ENCODE assay signal across 11 cellular contexts in the genomic region with DNA sequence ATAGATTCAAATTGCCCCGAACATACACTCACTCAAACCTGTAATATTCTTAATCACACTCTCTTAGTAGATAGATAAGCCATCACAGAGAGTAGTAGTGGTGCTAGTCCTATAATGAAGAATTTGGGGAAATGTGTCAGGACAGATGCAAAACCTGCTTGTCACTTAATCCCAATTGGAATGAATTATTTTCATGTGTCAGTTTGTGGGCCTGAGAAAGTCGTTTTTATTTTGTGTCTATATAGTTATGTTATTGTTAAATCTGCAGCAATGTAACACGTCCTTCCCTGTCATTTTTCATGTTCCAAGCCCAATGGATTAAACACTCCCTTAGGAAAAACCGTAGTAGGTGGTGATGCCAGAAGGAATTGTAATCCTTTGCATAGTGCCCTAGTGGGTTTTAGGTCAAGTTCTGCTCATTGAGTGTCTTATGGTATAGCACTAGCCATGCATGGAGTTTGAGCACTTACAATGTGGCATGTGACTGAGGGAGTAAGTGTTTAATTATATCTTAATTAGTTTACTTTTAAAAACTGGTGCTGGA.
DNase-seq lines count a peak whose midpoint lies in the region; ATAC-seq, FAIRE-seq and TF ChIP-seq lines count a peak whose summit lies in the region.
"Had no signal": no experiment of that assay in that cellular context is flagged by ENCODE, and none has a peak within 500 bp of the region (broad histone marks: within the 10 kb centered on the region; RNA-seq: fewer than 3 reads in every experiment).

No MANE protein-coding gene starts in this region.

- H3K9me3 ChIP-seq in K562 (replicated peaks; ENCODE audit: control insufficient read depth, insufficient read depth, low read depth, low read length) (no peaks in the 10 kb centered on the region), tibial nerve (no peaks in the 10 kb centered on the region)
- H3K9me3 ChIP-seq: mucosa of descending colon had no signal

- FAIRE-seq in K562 (lab: Jason Lieb, UNC): no peak

- H2AFZ ChIP-seq in K562 (ENCODE audit: low read depth, low read length): no peak overlapping the region

- H3K27me3 Mint-ChIP-seq in activated naive CD4-positive, alpha-beta T cell treated with anti-CD3 and anti-CD28 coated beads, Interleukin-2, amount 50 U/mL, for 24 hours: no peaks in the 10 kb centered on the region
- no peaks in the 10 kb centered on the region for H3K27me3 Mint-ChIP-seq in stimulated activated naive CD8-positive, alpha-beta T cell treated with anti-CD3 and anti-CD28 coated beads, Interleukin-15, amount 100 ng/mL, for 72 hours

- intact Hi-C loops in K562 (cut with micrococcal nuclease): loop anchor here (10.0 kb wide), 1 partner anchor 857 kb away; a partner anchor contains a TSS

- H3K9me1 ChIP-seq in K562 (ENCODE audit: control insufficient read depth, insufficient read depth, low read length): no peaks in the 10 kb centered on the region

- peaks cover 86% of the 10 kb centered on the region for H3K36me3 ChIP-seq in K562 (ENCODE audit: control insufficient read depth, insufficient read depth, low read length)
- no peaks in the 10 kb centered on the region for H3K36me3 ChIP-seq in tibial nerve

- peak overlapping the region; percentile 56 to 74; a peak in 3 of 4 replicates for H3K9ac ChIP-seq in K562 (ENCODE audit: insufficient read depth in 1 of 2, low read depth in 2 of 2, low read length in 2 of 2)

- no peak for TF ChIP-seq EP300 in K562 (IDR thresholded peaks at IDR 0.05; ENCODE audit: low read length)
- no peak for TF ChIP-seq EP300 in tibial nerve (IDR thresholded peaks at IDR 0.05)

- CTCF ChIA-PET in K562 (lab: Yijun Ruan, JAX; ENCODE audit: low intra/inter-chr PET ratio): interaction anchor here (0.6 to 0.7 kb wide), 2 partner anchors 12 to 35 kb away, joined by 3 to 4 read pairs; no protein-coding TSS in a partner anchor

- peaks cover 32% of the 10 kb centered on the region for H4K20me1 ChIP-seq in K562 (replicated peaks; ENCODE audit: control insufficient read depth, insufficient read depth, low read length)

- POLR2A ChIA-PET in K562 (lab: Yijun Ruan, JAX): interaction anchor here (0.8 to 10.6 kb wide), 3 partner anchors 10 to 753 kb away, joined by 4 to 726 read pairs (median 134); a partner anchor contains a TSS

- TF ChIP-seq RAD21 in K562 (CRISPR knock-in tag; conservative IDR thresholded peaks at IDR 0.05 in 1 of 2, IDR thresholded peaks at IDR 0.05 in 1 of 2): no peak

- H3K36me3 Mint-ChIP-seq in activated naive CD4-positive, alpha-beta T cell treated with anti-CD3 and anti-CD28 coated beads, Interleukin-2, amount 50 U/mL, for 24 hours: peaks cover 2% of the 10 kb centered on the region

- ATAC-seq in K562: 0 out of 3 replicates have a peak, but pooled peaks have one; percentile 4
- ATAC-seq in stimulated activated naive CD8-positive, alpha-beta T cell treated with anti-CD3 and anti-CD28 coated beads, Interleukin-15, amount 100 ng/mL, for 72 hours: no peak
- ATAC-seq: mucosa of descending colon had no signal

- no TSS peak for BruUV-seq in K562 (replicated peaks; lab: Mats Ljungman, UMichigan)

- TF ChIP-seq CTCF in NB4 (IDR thresholded peaks at IDR 0.05; ENCODE audit: low read depth, low read length) (no peak), K562 (IDR thresholded peaks at IDR 0.05 in 2 of 3, conservative IDR thresholded peaks at IDR 0.05 in 1 of 3; ENCODE audit: insufficient read depth in 2 of 3, low read depth in 1 of 3, low read length in 3 of 3) (no peak), tibial nerve (IDR thresholded peaks at IDR 0.05) (no peak)

- peaks cover 51% of the 10 kb centered on the region for H3K4me1 Mint-ChIP-seq in activated naive CD4-positive, alpha-beta T cell treated with anti-CD3 and anti-CD28 coated beads, Interleukin-2, amount 50 U/mL, for 24 hours
- H3K4me1 Mint-ChIP-seq in stimulated activated naive CD8-positive, alpha-beta T cell treated with anti-CD3 and anti-CD28 coated beads, Interleukin-15, amount 100 ng/mL, for 72 hours: peaks cover 55% of the 10 kb centered on the region

- in situ Hi-C loops in K562 (cut with MboI): no loop called here

- H3K4me1 ChIP-seq in K562 (replicated peaks in 1 of 2; ENCODE audit: control insufficient read depth in 2 of 2, insufficient read depth in 2 of 2, low read length in 2 of 2): peaks cover 7 to 17% of the 10 kb centered on the region in 2 experiments
- peaks cover 0 to 24% (median 9%) of the 10 kb centered on the region in 4 donors for H3K4me1 ChIP-seq in tibial nerve

- H3K27ac Mint-ChIP-seq in activated naive CD4-positive, alpha-beta T cell treated with anti-CD3 and anti-CD28 coated beads, Interleukin-2, amount 50 U/mL, for 24 hours: peak overlapping the region; percentile 60
- H3K27ac Mint-ChIP-seq in stimulated activated naive CD8-positive, alpha-beta T cell treated with anti-CD3 and anti-CD28 coated beads, Interleukin-15, amount 100 ng/mL, for 72 hours: peak overlapping the region in 1 of 2 donors; percentile 69

- TF ChIP-seq POLR2A in NB4 (IDR thresholded peaks at IDR 0.05; ENCODE audit: extremely low read depth, insufficient read length): no peak
- TF ChIP-seq POLR2A in K562 (conservative IDR thresholded peaks at IDR 0.05): peak; percentile 78
- TF ChIP-seq POLR2A in tibial nerve (IDR thresholded peaks at IDR 0.05): no peak

- H3K27ac ChIP-seq in K562 (ENCODE audit: extremely low read depth, low read depth, low read length) (peak overlapping the region; percentile 64), tibial nerve (no peak overlapping the region)
- H3K27ac ChIP-seq: VCaP had no signal

- peak overlapping the region; percentile 52 for H3K4me3 Mint-ChIP-seq in activated naive CD4-positive, alpha-beta T cell treated with anti-CD3 and anti-CD28 coated beads, Interleukin-2, amount 50 U/mL, for 24 hours
- H3K4me3 Mint-ChIP-seq in stimulated activated naive CD8-positive, alpha-beta T cell treated with anti-CD3 and anti-CD28 coated beads, Interleukin-15, amount 100 ng/mL, for 72 hours: peak overlapping the region; percentile 67 to 69

- WGBS in K562 (ENCODE audit: insufficient coverage, low coverage, missing lambda C conversion rate): 1% methylated on average over 4 of the region's 4 CpGs
- 67 to 71% methylated on average over 4 of the region's 4 CpGs for WGBS in tibial nerve, 2 donors

- no peaks in the 10 kb centered on the region for H3K27me3 ChIP-seq in K562 (ENCODE audit: control insufficient read depth in 2 of 2, insufficient read depth in 2 of 2, low read length in 2 of 2)
- H3K27me3 ChIP-seq in tibial nerve: peaks cover 0 to 13% of the 10 kb centered on the region in 2 donors

- peak overlapping the region; percentile 57 for H3K4me3 ChIP-seq in NB4 (ENCODE audit: low read depth, low read length)
- H3K4me3 ChIP-seq in K562: peak overlapping the region; percentile 71
- no peak overlapping the region for H3K4me3 ChIP-seq in tibial nerve
- H3K4me3 ChIP-seq: mucosa of descending colon had no signal

- H3K79me2 ChIP-seq in K562 (ENCODE audit: control insufficient read depth, insufficient read depth, low read length): peaks cover 99% of the 10 kb centered on the region

- peak overlapping the region; percentile 90 for H3K4me2 ChIP-seq in K562 (ENCODE audit: insufficient read depth, low read length)

- DNase-seq in activated naive CD4-positive, alpha-beta T cell treated with anti-CD3 and anti-CD28 coated beads, Interleukin-2, amount 50 U/mL, for 16 hours: no peak
- no peak for DNase-seq in NB4 (ENCODE audit: low read depth)
- DNase-seq in K562 (ENCODE audit: extremely low read depth in 1 of 4, low spot score in 3 of 4): peak in 1 of 4 experiments; percentile 55
- DNase-seq in stimulated activated naive CD8-positive, alpha-beta T cell treated with anti-CD3 and anti-CD28 coated beads, Interleukin-15, amount 100 ng/mL, for 72 hours: no peak
- DNase-seq in NCI-H1105 treated with DMSO at 0.1 percent for 48 hours (lab: John Stamatoyannopoulos, UW): no peak
- no peak for DNase-seq in UCSD-AML1 (lab: John Stamatoyannopoulos, UW; ENCODE audit: unreplicated experiment)
- DNase-seq in tibial nerve (ENCODE audit: low spot score in 2 of 2): no peak
- DNase-seq: effector CD4-positive, alpha-beta T cell; mucosa of descending colon had no signal

- H3K9me3 Mint-ChIP-seq in activated naive CD4-positive, alpha-beta T cell treated with anti-CD3 and anti-CD28 coated beads, Interleukin-2, amount 50 U/mL, for 24 hours: no peaks in the 10 kb centered on the region
- H3K9me3 Mint-ChIP-seq in stimulated activated naive CD8-positive, alpha-beta T cell treated with anti-CD3 and anti-CD28 coated beads, Interleukin-15, amount 100 ng/mL, for 72 hours: no peaks in the 10 kb centered on the region

TF ChIP-seq in K562, 482 proteins besides CTCF, POLR2A, EP300 and RAD21 (continues in another document):
- TF ChIP-seq MYC (IDR thresholded peaks at IDR 0.05; ENCODE audit: low read depth, low read length) (no peak), MYC (CRISPR knock-in tag; IDR thresholded peaks at IDR 0.05; ENCODE audit: borderline replicate concordance, low read depth) (no peak), ARNT (IDR thresholded peaks at IDR 0.05) (peak in 1 of 2 experiments; percentile 38; a peak in 1 of 4 replicates), ATF1 (CRISPR knock-in tag; IDR thresholded peaks at IDR 0.05) (no peak), ATF1 (tag; IDR thresholded peaks at IDR 0.05) (no peak), ETV1 (tag; conservative IDR thresholded peaks at IDR 0.05; ENCODE audit: low read depth) (no peak), HCFC1 (IDR thresholded peaks at IDR 0.05; ENCODE audit: low read depth, low read length) (no peak)

Comparison
In these comparisons a context has a peak if more than half of its experiments do, and no peak if none do; other contexts are left out.
1. H3K4me3 ChIP-seq: peak in NB4 (single experiment) and K562 (single experiment); none in tibial nerve (0 of 4).